Comparison of ENCODE assay signal across 8 cellular contexts in the genomic region with DNA sequence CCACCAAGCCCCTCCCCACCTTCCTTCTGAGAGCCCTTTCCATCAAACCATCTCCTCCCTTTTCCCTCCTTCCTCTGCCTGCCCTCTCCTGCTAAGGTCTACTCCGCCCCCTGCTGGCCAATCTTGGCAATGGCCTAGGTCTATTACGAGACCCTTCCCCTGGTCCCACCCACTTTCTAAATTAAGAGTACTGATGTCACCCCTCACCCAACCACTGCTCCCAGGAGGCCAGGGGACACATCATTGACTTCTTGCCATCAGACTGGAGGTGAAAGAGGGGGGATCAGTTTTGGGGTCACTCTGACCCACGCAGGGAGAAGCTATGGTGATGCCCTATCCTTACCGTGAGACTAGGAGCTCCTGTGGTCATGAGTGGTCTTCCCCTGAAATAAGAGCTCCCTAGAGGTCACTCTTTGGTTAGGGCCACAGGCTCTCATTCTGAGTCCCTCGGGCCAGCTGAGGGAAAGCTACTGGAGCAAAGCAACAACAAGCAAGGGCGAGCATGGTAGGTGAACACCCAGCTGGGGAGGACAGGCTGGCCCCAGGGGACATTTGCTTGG. TPM values are rescaled to one million over a fixed set of nuclear protein-coding genes. Genes with fewer than 3 reads are reported as not detected.
DNase-seq lines count a peak whose midpoint lies in the region; ATAC-seq and TF ChIP-seq lines count a peak whose summit lies in the region.

No MANE protein-coding gene starts in this region.

- ATAC-seq in left lung (peak; percentile 83), GM21529 (IDR thresholded peaks at IDR 0.05; ENCODE audit: unreplicated experiment) (no peak)

- in situ Hi-C loops in ACHN (cut with HindIII; ENCODE audit: low pct_ligation_motif_present, low pct_unique_long_range_greater_than_20kb, low sequenced_read_pairs), result loop anchor here (10.0 kb wide), 1 partner anchor 140 kb away; a partner anchor contains a TSS

- H3K9me3 ChIP-seq in left lung, result no peaks in the 10 kb centered on the region

- TF ChIP-seq CTCF in left lung (IDR thresholded peaks at IDR 0.05), result peak; percentile 90 to 93

- H3K4me1 ChIP-seq in left lung, result no peaks in the 10 kb centered on the region

- H3K36me3 ChIP-seq in left lung, result no peaks in the 10 kb centered on the region

- H3K27ac ChIP-seq in left lung, result no peak overlapping the region

- H3K27me3 ChIP-seq in left lung, result no peaks in the 10 kb centered on the region

- intact Hi-C loops in left lung (cut with DNase I), result loop anchor here in 1 of 2 donors (2.0 kb wide), 1 partner anchor 138 kb away; a partner anchor contains a TSS

- DNase-seq in ACHN, result peak; percentile 76
- DNase-seq in H4 (ENCODE audit: low spot score), result peak; percentile 59
- peak; percentile 83 to 84 for DNase-seq in NCI-H446 (lab: John Stamatoyannopoulos, UW)
- peak; percentile 53 for DNase-seq in activated CD4-positive, alpha-beta T cell treated with anti-CD3 and anti-CD28 coated beads for 1 hour
- peak; percentile 57 for DNase-seq in cerebellar cortex (ENCODE audit: low spot score)
- DNase-seq in left lung, result peak; percentile 66 to 92
- DNase-seq in stimulated activated CD4-positive, alpha-beta T cell treated with anti-CD3 and anti-CD28 coated beads, TNF-alpha, amount 100 ng/mL, for 4 hours (ENCODE audit: low read depth in 3 of 3), result peak; percentile 61 to 70 (median 61)

- H3K4me3 ChIP-seq in left lung, result no peak overlapping the region

RNA-seq across cellular contexts. Expression of a gene that starts 34.6 kb away (rescaled TPM):
- not detected in 2 replicates for total RNA-seq in H4 (2014; rRNA removed; shearing (Covaris generic))
- not detected for total RNA-seq in left lung

RNA-seq across cellular contexts. Expression of a gene that starts 40.7 kb away (rescaled TPM):
- total RNA-seq in H4 (2014; rRNA removed; shearing (Covaris generic)), result 469 and 852 TPM in 2 replicates
- 1,000 to 10,000 TPM; 1,672 to 1,797 TPM for total RNA-seq in left lung

RNA-seq across cellular contexts. Expression of a gene that starts 45.7 kb away (rescaled TPM):
- not detected in 2 replicates for total RNA-seq in H4 (2014; rRNA removed; shearing (Covaris generic))
- under 1 TPM in 1 of 2 donors, not detected in 1; 0.42 TPM for total RNA-seq in left lung

RNA-seq across cellular contexts. Expression of a gene that starts 50.5 kb away (rescaled TPM):
- 33.4 and 36.2 TPM in 2 replicates for total RNA-seq in H4 (2014; rRNA removed; shearing (Covaris generic))
- total RNA-seq in left lung, result 1,000 to 10,000 TPM in 1 of 2 donors, 100 to 1,000 TPM in 1; 257 to 1,192 TPM

RNA-seq across cellular contexts. Expression of a gene that starts 54.0 kb away (rescaled TPM):
- total RNA-seq in H4 (2014; rRNA removed; shearing (Covaris generic)), result 5.2 and 5.3 TPM in 2 replicates
- 1 to 10 TPM; 1.7 to 7.7 TPM for total RNA-seq in left lung
